1 cellular context compared by ENCODE assay signal in genomic region chr6:27209659-27210269, GRCh38.
TF ChIP-seq lines count a peak whose summit lies in the region.

No MANE protein-coding gene starts in this region.

TF ChIP-seq in K562, 482 proteins besides CTCF, POLR2A, EP300 and RAD21 (continued from another document):
- TF ChIP-seq ZNF644 (tag; IDR thresholded peaks at IDR 0.05; ENCODE audit: low read depth) (no peak), NCOA6 (IDR thresholded peaks at IDR 0.05) (no peak), ZBTB33 (CRISPR knock-in tag; IDR thresholded peaks at IDR 0.05) (no peak), KLF1 (tag; IDR thresholded peaks at IDR 0.05) (no peak), ETS2 (tag; IDR thresholded peaks at IDR 0.05; ENCODE audit: borderline replicate concordance, poor library complexity, severe bottlenecking) (no peak), JUND (IDR thresholded peaks at IDR 0.05; ENCODE audit: borderline replicate concordance, low read depth, low read length) (peak; percentile 50; the same call in 1 of the 2 replicates), JUND (tag; IDR thresholded peaks at IDR 0.05; ENCODE audit: borderline replicate concordance, low read depth, low read length) (no peak; the same call in 2 of the 3 replicates), USF2 (CRISPR knock-in tag; IDR thresholded peaks at IDR 0.05) (no peak), POLR2H (tag; IDR thresholded peaks at IDR 0.05; ENCODE audit: low read depth) (peak; percentile 95), MTA1 (IDR thresholded peaks at IDR 0.05; ENCODE audit: borderline replicate concordance) (no peak), GABPA (tag; conservative IDR thresholded peaks at IDR 0.05; ENCODE audit: low read depth) (no peak), TCF7 (IDR thresholded peaks at IDR 0.05; ENCODE audit: borderline replicate concordance) (no peak), ZFP36 (IDR thresholded peaks at IDR 0.05; ENCODE audit: low read depth, low read length, partially characterized antibody) (no peak), ZNF740 (CRISPR knock-in tag; IDR thresholded peaks at IDR 0.05) (no peak), ZNF740 (tag; IDR thresholded peaks at IDR 0.05) (no peak), FOXA3 (CRISPR knock-in tag; conservative IDR thresholded peaks at IDR 0.05 in 1 of 2, IDR thresholded peaks at IDR 0.05 in 1 of 2) (no peak), KAT7 (CRISPR knock-in tag; IDR thresholded peaks at IDR 0.05; ENCODE audit: borderline replicate concordance) (no peak), BDP1 (IDR thresholded peaks at IDR 0.05; ENCODE audit: insufficient read depth, insufficient read length) (peak; percentile 49), ATF1 (CRISPR knock-in tag; IDR thresholded peaks at IDR 0.05) (no peak), ATF1 (tag; IDR thresholded peaks at IDR 0.05) (peak; percentile 42; the same call in 1 of the 2 replicates), SMARCA4 (IDR thresholded peaks at IDR 0.05) (no peak; the same call in 1 of the 2 replicates), PURB (CRISPR knock-in tag; IDR thresholded peaks at IDR 0.05; ENCODE audit: low read depth) (no peak), MNT (conservative IDR thresholded peaks at IDR 0.05) (no peak), ZNF41 (CRISPR knock-in tag; conservative IDR thresholded peaks at IDR 0.05) (no peak), ZBTB5 (IDR thresholded peaks at IDR 0.05) (no peak), TSHZ1 (CRISPR knock-in tag; IDR thresholded peaks at IDR 0.05) (no peak)
